In genomic region chr22:19051381-19051780, GRCh38 we compare ENCODE assay signal across 24 cellular contexts.
A peak's percentile ranks its signal among the peaks of the same experiment; 100 is the strongest.
DNase-seq lines count a peak whose midpoint lies in the region; ATAC-seq and TF ChIP-seq lines count a peak whose summit lies in the region.
"Had no signal": no experiment of that assay in that cellular context is flagged by ENCODE, and none has a peak within 500 bp of the region (broad histone marks: within the 10 kb centered on the region; RNA-seq: fewer than 3 reads in every experiment).

No MANE protein-coding gene starts in this region.

- POLR2A ChIA-PET in SK-N-SH (lab: Yijun Ruan, JAX): no interaction called here

- H3K36me3 ChIP-seq in SK-N-SH (replicated peaks in 1 of 2; ENCODE audit: control insufficient read depth in 1 of 2, insufficient read depth in 2 of 2, low read length in 1 of 2): peaks cover 28 to 43% of the 10 kb centered on the region in 2 experiments
- H3K36me3 ChIP-seq in left lung: peaks cover 0 to 99% of the 10 kb centered on the region in 2 donors

- CTCF ChIA-PET in SK-N-SH (lab: Yijun Ruan, JAX): no interaction called here

- intact Hi-C loops in left lung (cut with DNase I): no loop called here

- no peaks in the 10 kb centered on the region for H3F3A ChIP-seq in SK-N-SH (replicated peaks; ENCODE audit: insufficient read depth)

- H4K20me1 ChIP-seq in SK-N-SH (ENCODE audit: insufficient read depth): no peaks in the 10 kb centered on the region

- H3K4me2 ChIP-seq in SK-N-SH: no peak overlapping the region

- H3K9me3 ChIP-seq in SK-N-SH (no peaks in the 10 kb centered on the region), left lung (no peaks in the 10 kb centered on the region)
- H3K9me3 ChIP-seq: colonic mucosa, upper lobe of left lung had no signal

- H2AFZ ChIP-seq in SK-N-SH (ENCODE audit: low read depth): no peak overlapping the region

- H3K79me2 ChIP-seq in SK-N-SH (ENCODE audit: insufficient read depth): no peaks in the 10 kb centered on the region

- TF ChIP-seq CTCF in SK-N-SH (IDR thresholded peaks at IDR 0.05): no peak
- TF ChIP-seq CTCF in left lung (IDR thresholded peaks at IDR 0.05): no peak

- H3K4me1 ChIP-seq in SK-N-SH (ENCODE audit: control insufficient read depth in 1 of 2, insufficient read depth in 2 of 2, low read depth in 1 of 2, low read length in 1 of 2): peaks cover 0 to 5% of the 10 kb centered on the region in 2 experiments; a peak in 1 of 4 replicates
- no peaks in the 10 kb centered on the region for H3K4me1 ChIP-seq in left lung
- H3K4me1 ChIP-seq: colonic mucosa had no signal

- no peak for TF ChIP-seq EP300 in SK-N-SH (IDR thresholded peaks at IDR 0.05; ENCODE audit: borderline replicate concordance in 1 of 2, low read depth in 1 of 2, low read length in 1 of 2)

- H3K9ac ChIP-seq in SK-N-SH: no peak overlapping the region

- H3K4me3 ChIP-seq in SK-N-SH (ENCODE audit: low read depth in 2 of 2, low read length in 1 of 2): no peak overlapping the region
- no peak overlapping the region for H3K4me3 ChIP-seq in left lung
- H3K4me3 ChIP-seq: colonic mucosa, upper lobe of left lung had no signal

- TF ChIP-seq RAD21 in SK-N-SH (IDR thresholded peaks at IDR 0.05; ENCODE audit: low read length): no peak

- H3K27me3 ChIP-seq in SK-N-SH (ENCODE audit: insufficient read depth): no peaks in the 10 kb centered on the region
- H3K27me3 ChIP-seq in left lung: no peaks in the 10 kb centered on the region
- H3K27me3 ChIP-seq: colonic mucosa, upper lobe of left lung had no signal

- H3K27ac ChIP-seq in SK-N-SH (ENCODE audit: low read depth in 2 of 2, low read length in 1 of 2) (peak overlapping the region in 1 of 2 experiments; percentile 45; a peak in 2 of 4 replicates), left lung (no peak overlapping the region)
- H3K27ac ChIP-seq: colonic mucosa, upper lobe of left lung had no signal

- 59% methylated on average over 7 of the region's 7 CpGs for WGBS in SK-N-SH (ENCODE audit: low lambda C conversion rate)

- ATAC-seq in SK-N-SH treated with all-trans-retinoic acid at 6 μM for 48 hours (no peak), left lung (peak; percentile 40), GM21367 (IDR thresholded peaks at IDR 0.05; ENCODE audit: unreplicated experiment) (no peak)
- ATAC-seq: activated CD4-positive, CD25-positive, alpha-beta regulatory T cell treated with anti-CD3 and anti-CD28 coated beads, Interleukin-2, amount 50 U/mL, for 24 hours; Panc1; T-cell had no signal

- no peaks in the 10 kb centered on the region for H3K9me2 ChIP-seq in SK-N-SH

- no peak for DNase-seq in SK-N-SH
- peak; percentile 42 for DNase-seq in DMS79 (lab: John Stamatoyannopoulos, UW)
- peak; percentile 54 to 71 for DNase-seq in NCI-H526 (lab: John Stamatoyannopoulos, UW)
- peak in 1 of 2 donors; percentile 6 for DNase-seq in left lung
- no peak for DNase-seq in stimulated activated CD4-positive, alpha-beta T cell treated with anti-CD3 and anti-CD28 coated beads, Interleukin-2, amount 100 ng/mL, for 48 hours
- no peak for DNase-seq in NCI-H1105 (lab: John Stamatoyannopoulos, UW)
- DNase-seq: ACHN; amygdala; colonic mucosa; effector CD8-positive, alpha-beta T cell; islet precursor cell; NCI-H1048; NCI-H1694 treated with DMSO at 0.1 percent for 48 hours; NCI-H69; nephron progenitor cell; retina; small intestine; stimulated activated CD4-positive, alpha-beta T cell treated with anti-CD3 and anti-CD28 coated beads, Interleukin-1b, Interleukin-23, amount 100 ng/mL, for 48 hours; T-cell; upper lobe of left lung had no signal

TF ChIP-seq in SK-N-SH, 30 proteins besides CTCF, POLR2A, EP300 and RAD21:
- TF ChIP-seq GATA2 (CRISPR knock-in tag; IDR thresholded peaks at IDR 0.05): peak; percentile 37; the same call in 1 of the 2 replicates
- TF ChIP-seq, protein P1, sequence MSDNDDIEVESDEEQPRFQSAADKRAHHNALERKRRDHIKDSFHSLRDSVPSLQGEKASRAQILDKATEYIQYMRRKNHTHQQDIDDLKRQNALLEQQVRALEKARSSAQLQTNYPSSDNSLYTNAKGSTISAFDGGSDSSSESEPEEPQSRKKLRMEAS (IDR thresholded peaks at IDR 0.05; ENCODE audit: low read depth): no peak

TF ChIP-seq in SK-N-SH treated with all-trans-retinoic acid at 6 μM for 48 hours, 23 proteins besides CTCF, POLR2A, EP300 and RAD21 (continues in another document):
- TF ChIP-seq ZC3H10 (CRISPR knock-in tag; IDR thresholded peaks at IDR 0.05): no peak
- TF ChIP-seq SNAI2 (CRISPR knock-in tag; IDR thresholded peaks at IDR 0.05): no peak
- no peak for TF ChIP-seq CREB5 (CRISPR knock-in tag; IDR thresholded peaks at IDR 0.05; ENCODE audit: low read depth)
- no peak for TF ChIP-seq POU6F1 (CRISPR knock-in tag; IDR thresholded peaks at IDR 0.05; ENCODE audit: borderline replicate concordance, low read depth)
- no peak for TF ChIP-seq TOX (CRISPR knock-in tag; IDR thresholded peaks at IDR 0.05; ENCODE audit: borderline replicate concordance)
- no peak for TF ChIP-seq ARNTL (CRISPR knock-in tag; IDR thresholded peaks at IDR 0.05; ENCODE audit: borderline replicate concordance, low read depth)
- TF ChIP-seq PPARA (CRISPR knock-in tag; IDR thresholded peaks at IDR 0.05; ENCODE audit: borderline replicate concordance): no peak
- TF ChIP-seq, protein P2, sequence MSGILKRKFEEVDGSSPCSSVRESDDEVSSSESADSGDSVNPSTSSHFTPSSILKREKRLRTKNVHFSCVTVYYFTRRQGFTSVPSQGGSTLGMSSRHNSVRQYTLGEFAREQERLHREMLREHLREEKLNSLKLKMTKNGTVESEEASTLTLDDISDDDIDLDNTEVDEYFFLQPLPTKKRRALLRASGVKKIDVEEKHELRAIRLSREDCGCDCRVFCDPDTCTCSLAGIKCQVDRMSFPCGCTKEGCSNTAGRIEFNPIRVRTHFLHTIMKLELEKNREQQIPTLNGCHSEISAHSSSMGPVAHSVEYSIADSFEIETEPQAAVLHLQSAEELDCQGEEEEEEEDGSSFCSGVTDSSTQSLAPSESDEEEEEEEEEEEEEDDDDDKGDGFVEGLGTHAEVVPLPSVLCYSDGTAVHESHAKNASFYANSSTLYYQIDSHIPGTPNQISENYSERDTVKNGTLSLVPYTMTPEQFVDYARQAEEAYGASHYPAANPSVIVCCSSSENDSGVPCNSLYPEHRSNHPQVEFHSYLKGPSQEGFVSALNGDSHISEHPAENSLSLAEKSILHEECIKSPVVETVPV (CRISPR knock-in tag; IDR thresholded peaks at IDR 0.05): no peak
- no peak for TF ChIP-seq GLIS3 (CRISPR knock-in tag; IDR thresholded peaks at IDR 0.05)
- TF ChIP-seq ZNF70 (CRISPR knock-in tag; IDR thresholded peaks at IDR 0.05): no peak
- TF ChIP-seq CSDC2 (CRISPR knock-in tag; IDR thresholded peaks at IDR 0.05): no peak
- TF ChIP-seq RARB (CRISPR knock-in tag; IDR thresholded peaks at IDR 0.05): no peak
- TF ChIP-seq OSR1 (CRISPR knock-in tag; IDR thresholded peaks at IDR 0.05): no peak
- TF ChIP-seq TSHZ2 (CRISPR knock-in tag; IDR thresholded peaks at IDR 0.05): no peak
- TF ChIP-seq ISL1 (CRISPR knock-in tag; IDR thresholded peaks at IDR 0.05): no peak
- TF ChIP-seq ZFP30 (CRISPR knock-in tag; IDR thresholded peaks at IDR 0.05): no peak
- no peak for TF ChIP-seq ZNF565 (CRISPR knock-in tag; conservative IDR thresholded peaks at IDR 0.05; ENCODE audit: low read depth)
- TF ChIP-seq ZNF8 (CRISPR knock-in tag; IDR thresholded peaks at IDR 0.05): no peak

Comparison
In these comparisons a context has a peak if more than half of its experiments do, and no peak if none do; other contexts are left out.
1. DNase-seq: peak in DMS79 (single experiment) and NCI-H526 (2 of 2); none in SK-N-SH (single experiment), stimulated activated CD4-positive, alpha-beta T cell treated with anti-CD3 and anti-CD28 coated beads, Interleukin-2, amount 100 ng/mL, for 48 hours (0 of 2) and NCI-H1105 (single experiment).